In genomic region chr15:63605816-63606215, GRCh38 we compare ENCODE assay signal across 9 cellular contexts. TPM values are rescaled to one million over a fixed set of nuclear protein-coding genes. Genes with fewer than 3 reads are reported as not detected.
A peak's percentile ranks its signal among the peaks of the same experiment; 100 is the strongest.
DNase-seq lines count a peak whose midpoint lies in the region; ATAC-seq and TF ChIP-seq lines count a peak whose summit lies in the region.
"Had no signal": no experiment of that assay in that cellular context is flagged by ENCODE, and none has a peak within 500 bp of the region (broad histone marks: within the 10 kb centered on the region; RNA-seq: fewer than 3 reads in every experiment).

No MANE protein-coding gene starts in this region.

- peak overlapping the region in 3 of 4 donors; percentile 0 to 30 (median 15) for H3K27ac ChIP-seq in transverse colon

- H3K4me1 ChIP-seq in transverse colon: peaks cover 7 to 37% (median 19%) of the 10 kb centered on the region in 4 donors

- no peak for TF ChIP-seq CTCF in NB4 (IDR thresholded peaks at IDR 0.05; ENCODE audit: low read depth, low read length)
- TF ChIP-seq CTCF in transverse colon (IDR thresholded peaks at IDR 0.05): no peak
- TF ChIP-seq CTCF in Calu3 (IDR thresholded peaks at IDR 0.05; ENCODE audit: unreplicated experiment): no peak

- BruUV-seq in Calu3 (replicated peaks; lab: Mats Ljungman, UMichigan): no TSS peak

- no peak for TF ChIP-seq EP300 in transverse colon (IDR thresholded peaks at IDR 0.05; ENCODE audit: low read depth)

- H3K4me3 ChIP-seq in NB4 (ENCODE audit: low read depth, low read length): no peak overlapping the region
- no peak overlapping the region for H3K4me3 ChIP-seq in transverse colon

- H3K27me3 Mint-ChIP-seq in naive B cell (no peaks in the 10 kb centered on the region), Calu3 (ENCODE audit: unreplicated experiment) (no peaks in the 10 kb centered on the region)

- H3K4me1 Mint-ChIP-seq in naive B cell (peaks cover 39 to 60% (median 49%) of the 10 kb centered on the region in 3 donors), Calu3 (ENCODE audit: low read depth, unreplicated experiment) (peaks cover 10% of the 10 kb centered on the region)

- ATAC-seq in naive B cell (ENCODE audit: low read depth in 2 of 2): peak; percentile 38 to 41
- no peak for ATAC-seq in GM19035 (IDR thresholded peaks at IDR 0.05; ENCODE audit: unreplicated experiment)
- ATAC-seq: left colon had no signal

- no peaks in the 10 kb centered on the region for H3K9me3 ChIP-seq in transverse colon

- peaks cover 5 to 9% of the 10 kb centered on the region in 2 donors for H3K36me3 Mint-ChIP-seq in naive B cell
- peaks cover 13% of the 10 kb centered on the region for H3K36me3 Mint-ChIP-seq in Calu3 (ENCODE audit: insufficient read depth, unreplicated experiment)

- H3K9me3 Mint-ChIP-seq in naive B cell: no peaks in the 10 kb centered on the region
- no peaks in the 10 kb centered on the region for H3K9me3 Mint-ChIP-seq in Calu3 (ENCODE audit: low read depth, unreplicated experiment)

- no peak for TF ChIP-seq POLR2A in NB4 (IDR thresholded peaks at IDR 0.05; ENCODE audit: extremely low read depth, insufficient read length)
- TF ChIP-seq POLR2A in transverse colon (IDR thresholded peaks at IDR 0.05): no peak

- in situ Hi-C loops in transverse colon (cut with MboI; ENCODE audit: low pct_ligation_motif_present in 1 of 4, low pct_unique_long_range_greater_than_20kb in 1 of 4, low sequenced_read_pairs in 3 of 4): loop anchor here in 2 of 4 donors (10.0 to 25.0 kb wide), 2 partner anchors 111 to 456 kb away; no protein-coding TSS in a partner anchor

- DNase-seq in NB4 (ENCODE audit: low read depth) (peak; percentile 52), naive B cell (peak; percentile 29), transverse colon (peak; percentile 34), Calu3 (no peak), EL (no peak)
- DNase-seq in activated T-cell treated with anti-CD3 and anti-CD28 coated beads, Interleukin-2, amount 50 U/mL, for 1 hour: peak; percentile 57
- DNase-seq: NCI-H1436 treated with DMSO at 0.1 percent for 48 hours had no signal

- peak overlapping the region in 3 of 8 donors; percentile 22 to 46 (median 45) for H3K4me3 Mint-ChIP-seq in naive B cell
- no peak overlapping the region for H3K4me3 Mint-ChIP-seq in Calu3 (ENCODE audit: low read depth, unreplicated experiment)

- H3K27ac Mint-ChIP-seq in naive B cell (peak overlapping the region; percentile 47 to 94 (median 72)), Calu3 (ENCODE audit: unreplicated experiment) (no peak overlapping the region)

- WGBS in transverse colon (ENCODE audit: low coverage in 1 of 2), 2 donors: 64% methylated on average over 7 of the region's 7 CpGs; no CpG with 5 or more reads in 1 of the 2 donors

- CTCF ChIA-PET in Calu3 (lab: Charles Lee): no interaction called here

- peaks cover 0 to 13% (median 3%) of the 10 kb centered on the region in 4 donors for H3K36me3 ChIP-seq in transverse colon

- intact Hi-C loops in transverse colon (cut with DNase I; ENCODE audit: low total_unique reads): no loop called here
- intact Hi-C loops in Calu3 (cut with micrococcal nuclease; ENCODE audit: unreplicated experiment): no loop called here

- no peaks in the 10 kb centered on the region for H3K27me3 ChIP-seq in transverse colon

RNA-seq across cellular contexts. Expression of gene FBXL22, which starts 8.6 kb away (rescaled TPM):
- polyA plus RNA-seq in naive B cell (ENCODE audit: low read depth in 6 of 6): under 1 TPM in 5 of 6 donors, not detected in 1; 0.37 to 0.91 (median 0.48) TPM
- total RNA-seq in transverse colon: 10 to 100 TPM in 1 of 4 donors, 1 to 10 TPM in 3; 3.0 to 28.1 (median 7.8) TPM
- total RNA-seq in Calu3 (2022): 0.71 and 1.3 TPM in 2 replicates

Comparison
In these comparisons a context has a peak if more than half of its experiments do, and no peak if none do; other contexts are left out.
1. DNase-seq: peak in NB4 (single experiment), activated T-cell treated with anti-CD3 and anti-CD28 coated beads, Interleukin-2, amount 50 U/mL, for 1 hour (single experiment), naive B cell (single experiment) and transverse colon (single experiment); none in Calu3 (single experiment) and EL (single experiment).